In the genomic region with DNA sequence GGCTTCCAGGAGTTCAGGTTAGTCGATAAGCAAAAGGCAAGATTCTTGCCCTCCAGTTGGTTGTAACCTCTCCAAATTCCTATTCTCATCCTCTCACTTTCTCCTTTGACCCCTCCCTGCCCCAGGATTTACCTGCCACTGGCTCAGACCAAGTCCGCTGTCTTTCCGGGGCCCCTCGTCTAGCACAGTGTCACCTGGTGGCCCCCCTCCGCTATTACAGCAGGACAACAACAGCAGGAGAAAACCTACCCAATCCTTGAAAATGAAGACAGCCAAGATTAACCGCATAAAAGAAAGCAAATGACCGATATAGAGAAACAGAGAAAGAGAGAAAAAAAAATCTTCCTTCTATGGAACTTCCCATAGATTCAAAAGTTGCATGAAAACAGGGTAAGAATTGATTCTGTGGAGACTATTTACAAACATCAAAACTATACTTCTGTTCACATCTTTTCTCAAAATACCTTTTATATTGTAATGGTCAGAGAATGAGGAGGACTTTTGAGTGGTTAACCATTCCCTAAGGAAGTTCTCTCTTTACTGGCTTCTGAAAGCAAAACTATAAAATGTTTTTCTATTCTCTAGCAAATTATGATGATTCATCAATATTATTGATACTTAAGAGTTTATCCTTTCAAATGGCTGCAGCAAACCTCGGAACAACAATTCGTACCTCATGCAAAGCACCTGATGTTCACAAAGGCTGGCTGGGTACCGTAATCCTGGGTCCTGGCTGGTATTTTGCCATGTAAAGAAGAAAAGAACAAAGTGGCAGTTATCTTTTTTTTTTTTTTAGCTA, we compare ENCODE assay signal across 9 cellular contexts. TPM values are rescaled to one million over a fixed set of nuclear protein-coding genes. Genes with fewer than 3 reads are reported as not detected.
DNase-seq lines count a peak whose midpoint lies in the region; ATAC-seq, FAIRE-seq and TF ChIP-seq lines count a peak whose summit lies in the region.
"Had no signal": no experiment of that assay in that cellular context is flagged by ENCODE, and none has a peak within 500 bp of the region (broad histone marks: within the 10 kb centered on the region; RNA-seq: fewer than 3 reads in every experiment).

No MANE protein-coding gene starts in this region.

- no peaks in the 10 kb centered on the region for H3K36me3 ChIP-seq in GM23338 (ENCODE audit: insufficient read depth)
- H3K36me3 ChIP-seq in keratinocyte (ENCODE audit: control insufficient read depth in 2 of 2, extremely low read depth in 1 of 2, insufficient read depth in 2 of 2, low read length in 2 of 2): no peaks in the 10 kb centered on the region
- H3K36me3 ChIP-seq: thoracic aorta had no signal

- H2AFZ ChIP-seq in GM23338: no peak overlapping the region
- no peak overlapping the region for H2AFZ ChIP-seq in keratinocyte (ENCODE audit: control insufficient read depth, low read length)

- peak; percentile 91 to 99 for TF ChIP-seq CTCF in GM23338 (conservative IDR thresholded peaks at IDR 0.05; ENCODE audit: low read depth in 2 of 2)
- TF ChIP-seq CTCF in VCaP (conservative IDR thresholded peaks at IDR 0.05): peak; percentile 75
- TF ChIP-seq CTCF in keratinocyte (optimal IDR thresholded peaks at IDR 0.05 in 1 of 3, IDR thresholded peaks at IDR 0.05 in 1 of 3, conservative IDR thresholded peaks at IDR 0.05 in 1 of 3; ENCODE audit: extremely low read depth in 1 of 3, insufficient read depth in 2 of 3, low read length in 3 of 3): peak; percentile 60 to 69 (median 64)

- ATAC-seq in GM23338 (peak; percentile 95), HG03521 (IDR thresholded peaks at IDR 0.05; ENCODE audit: unreplicated experiment) (no peak), HG03565 (IDR thresholded peaks at IDR 0.05; ENCODE audit: unreplicated experiment) (no peak)

- H3K9me1 ChIP-seq in keratinocyte (ENCODE audit: control insufficient read depth, extremely low read depth, insufficient read depth, low read length): no peaks in the 10 kb centered on the region

- FAIRE-seq in keratinocyte (lab: Jason Lieb, UNC): no peak

- H3K4me1 Mint-ChIP-seq in GM23338: peaks cover 13% of the 10 kb centered on the region; the same call in 2 of the 3 replicates

- no peaks in the 10 kb centered on the region for H3K36me3 Mint-ChIP-seq in GM23338 (ENCODE audit: low read depth)

- H3F3A ChIP-seq in GM23338 (replicated peaks; ENCODE audit: low read depth): no peaks in the 10 kb centered on the region

- H4K20me1 ChIP-seq in GM23338 (replicated peaks; ENCODE audit: insufficient read depth): no peaks in the 10 kb centered on the region
- no peaks in the 10 kb centered on the region for H4K20me1 ChIP-seq in keratinocyte (ENCODE audit: control insufficient read depth, extremely low read depth, insufficient read depth, low read length)

- H3K79me2 ChIP-seq in GM23338 (replicated peaks; ENCODE audit: insufficient read depth) (no peaks in the 10 kb centered on the region), keratinocyte (ENCODE audit: control insufficient read depth, insufficient read depth, low read length) (no peaks in the 10 kb centered on the region)

- H3K27ac ChIP-seq in GM23338 (ENCODE audit: low read depth) (no peak overlapping the region), VCaP (no peak overlapping the region), keratinocyte (ENCODE audit: control insufficient read depth, insufficient read depth, low read length) (no peak overlapping the region)
- H3K27ac ChIP-seq: thoracic aorta had no signal

- no peak overlapping the region for H3K4me3 Mint-ChIP-seq in GM23338

- H3K4me3 ChIP-seq in GM23338: no peak overlapping the region
- no peak overlapping the region for H3K4me3 ChIP-seq in keratinocyte (ENCODE audit: control insufficient read depth in 2 of 3, extremely low read depth in 1 of 3, insufficient read depth in 2 of 3, low read depth in 1 of 3, low read length in 3 of 3)
- H3K4me3 ChIP-seq: thoracic aorta had no signal

- H3K4me1 ChIP-seq in GM23338 (ENCODE audit: insufficient read depth) (no peaks in the 10 kb centered on the region), keratinocyte (ENCODE audit: control insufficient read depth, extremely low read depth, insufficient read depth, low read length) (peaks cover 17% of the 10 kb centered on the region)

- peaks cover 5% of the 10 kb centered on the region; the same call in 2 of the 3 replicates for H3K9me3 Mint-ChIP-seq in GM23338

- no peak overlapping the region for H3K9ac ChIP-seq in keratinocyte (ENCODE audit: control insufficient read depth, extremely low read depth, insufficient read depth, low read length)

- H3K9me2 ChIP-seq in GM23338 (ENCODE audit: insufficient read depth): no peaks in the 10 kb centered on the region

- H3K4me2 ChIP-seq in GM23338 (no peak overlapping the region), keratinocyte (ENCODE audit: control insufficient read depth, extremely low read depth, insufficient read depth, low read depth, low read length) (no peak overlapping the region)

- no peaks in the 10 kb centered on the region for H3K9me3 ChIP-seq in keratinocyte (ENCODE audit: control insufficient read depth, low read depth, low read length)
- H3K9me3 ChIP-seq: thoracic aorta had no signal

- H3K27ac Mint-ChIP-seq in GM23338: no peak overlapping the region

- dilution Hi-C loops in keratinocyte (cut with MboI; ENCODE audit: extremely low pct_ligation_motif_present, low sequenced_read_pairs): no loop called here

- no peaks in the 10 kb centered on the region for H3K27me3 ChIP-seq in GM23338 (ENCODE audit: insufficient read depth)
- H3K27me3 ChIP-seq in keratinocyte (ENCODE audit: control insufficient read depth, extremely low read depth, insufficient read depth, low read length): peaks cover 9% of the 10 kb centered on the region

- DNase-seq in DMS114 treated with DMSO at 0.1 percent for 48 hours (lab: John Stamatoyannopoulos, UW; ENCODE audit: unreplicated experiment) (peak; percentile 23), GM23338 (ENCODE audit: low spot score) (peak; percentile 90), keratinocyte (ENCODE audit: low read depth, low spot score) (no peak), globus pallidus (ENCODE audit: low spot score) (no peak)
- DNase-seq in central memory CD4-positive, alpha-beta T cell: no peak

- peaks cover 3% of the 10 kb centered on the region for H3K27me3 Mint-ChIP-seq in GM23338 (ENCODE audit: insufficient read depth, low read depth, poor library complexity)

TF ChIP-seq in GM23338, 12 proteins besides CTCF, POLR2A, EP300 and RAD21:
- TF ChIP-seq, protein P1, sequence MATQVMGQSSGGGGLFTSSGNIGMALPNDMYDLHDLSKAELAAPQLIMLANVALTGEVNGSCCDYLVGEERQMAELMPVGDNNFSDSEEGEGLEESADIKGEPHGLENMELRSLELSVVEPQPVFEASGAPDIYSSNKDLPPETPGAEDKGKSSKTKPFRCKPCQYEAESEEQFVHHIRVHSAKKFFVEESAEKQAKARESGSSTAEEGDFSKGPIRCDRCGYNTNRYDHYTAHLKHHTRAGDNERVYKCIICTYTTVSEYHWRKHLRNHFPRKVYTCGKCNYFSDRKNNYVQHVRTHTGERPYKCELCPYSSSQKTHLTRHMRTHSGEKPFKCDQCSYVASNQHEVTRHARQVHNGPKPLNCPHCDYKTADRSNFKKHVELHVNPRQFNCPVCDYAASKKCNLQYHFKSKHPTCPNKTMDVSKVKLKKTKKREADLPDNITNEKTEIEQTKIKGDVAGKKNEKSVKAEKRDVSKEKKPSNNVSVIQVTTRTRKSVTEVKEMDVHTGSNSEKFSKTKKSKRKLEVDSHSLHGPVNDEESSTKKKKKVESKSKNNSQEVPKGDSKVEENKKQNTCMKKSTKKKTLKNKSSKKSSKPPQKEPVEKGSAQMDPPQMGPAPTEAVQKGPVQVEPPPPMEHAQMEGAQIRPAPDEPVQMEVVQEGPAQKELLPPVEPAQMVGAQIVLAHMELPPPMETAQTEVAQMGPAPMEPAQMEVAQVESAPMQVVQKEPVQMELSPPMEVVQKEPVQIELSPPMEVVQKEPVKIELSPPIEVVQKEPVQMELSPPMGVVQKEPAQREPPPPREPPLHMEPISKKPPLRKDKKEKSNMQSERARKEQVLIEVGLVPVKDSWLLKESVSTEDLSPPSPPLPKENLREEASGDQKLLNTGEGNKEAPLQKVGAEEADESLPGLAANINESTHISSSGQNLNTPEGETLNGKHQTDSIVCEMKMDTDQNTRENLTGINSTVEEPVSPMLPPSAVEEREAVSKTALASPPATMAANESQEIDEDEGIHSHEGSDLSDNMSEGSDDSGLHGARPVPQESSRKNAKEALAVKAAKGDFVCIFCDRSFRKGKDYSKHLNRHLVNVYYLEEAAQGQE (IDR thresholded peaks at IDR 0.05; ENCODE audit: unreplicated experiment): no peak

RNA-seq across cellular contexts. Expression of a gene that starts 10.0 kb away (rescaled TPM):
- total RNA-seq in GM23338 (2014; rRNA removed; shearing (Covaris generic)): 1.2 and 2.0 TPM in 2 replicates
- polyA plus RNA-seq in GM23338 (2016; fragmentation: Nextera tagmentation; extraction: Ambion mirVana) (0.66 and 0.90 TPM in 2 replicates), keratinocyte (0.22 to 0.63 TPM (median 0.27 TPM) in 3 replicates)
- polyA plus RNA-seq in keratinocyte (2011; ENCODE audit: low read depth): not detected
- 0.26 and 0.29 TPM in 2 replicates for polyA plus RNA-seq in keratinocyte (2011; cell fraction: cytosol; rRNA removed)
- polyA plus RNA-seq in keratinocyte (2011; cell fraction: nucleus; rRNA removed): 0.62 and 1.1 TPM in 2 replicates
- polyA plus RNA-seq in keratinocyte (2012; ENCODE audit: low replicate concordance): 0.04 and 0.71 TPM in 2 replicates
- polyA minus RNA-seq in keratinocyte: 0.16 to 1.8 TPM in 2 of 3 replicates, not detected in the other
- polyA minus RNA-seq in keratinocyte (2011; cell fraction: cytosol; rRNA and poly(A)+ RNA removed): not detected
- 0.54 and 1.3 TPM in 2 replicates for polyA minus RNA-seq in keratinocyte (2011; cell fraction: nucleus; rRNA and poly(A)+ RNA removed)
- total RNA-seq: thoracic aorta had no signal

Comparison
In these comparisons a context has a peak if more than half of its experiments do, and no peak if none do; other contexts are left out.
1. DNase-seq: peak in DMS114 treated with DMSO at 0.1 percent for 48 hours (single experiment) and GM23338 (single experiment); none in keratinocyte (single experiment), central memory CD4-positive, alpha-beta T cell (single experiment) and globus pallidus (single experiment).
2. Peak in every context shown above with its lines, with median percentiles within 50 percentile points of each other: CTCF ChIP-seq.